ENCODE assay signal across 9 cellular contexts in genomic region chr7:20778063-20778721, GRCh38. TPM values are rescaled to one million over a fixed set of nuclear protein-coding genes. Genes with fewer than 3 reads are reported as not detected.
DNase-seq lines count a peak whose midpoint lies in the region; ATAC-seq, FAIRE-seq and TF ChIP-seq lines count a peak whose summit lies in the region.
"Had no signal": no experiment of that assay in that cellular context is flagged by ENCODE, and none has a peak within 500 bp of the region (broad histone marks: within the 10 kb centered on the region; RNA-seq: fewer than 3 reads in every experiment).

No MANE protein-coding gene starts in this region.

- peaks cover 79% of the 10 kb centered on the region for H3K27me3 Mint-ChIP-seq in Calu3 (ENCODE audit: unreplicated experiment)
- peaks cover 71% of the 10 kb centered on the region for H3K27me3 Mint-ChIP-seq in astrocyte (ENCODE audit: low read depth, unreplicated experiment)

- H3K79me2 ChIP-seq in astrocyte (ENCODE audit: insufficient read depth, low read length): no peaks in the 10 kb centered on the region

- H3K4me3 ChIP-seq in HUES48 (ENCODE audit: low read depth, low read length) (peak overlapping the region; percentile 68), astrocyte (ENCODE audit: insufficient read depth, low read depth, low read length) (peak overlapping the region; percentile 39), subcutaneous abdominal adipose tissue (ENCODE audit: low read depth in 1 of 5, low read length in 5 of 5) (peak overlapping the region in 4 of 5 donors; percentile 28 to 57 (median 46))

- no peak for FAIRE-seq in astrocyte (lab: Jason Lieb, UNC)

- H2AFZ ChIP-seq in astrocyte (ENCODE audit: low read depth, low read length): peak overlapping the region; percentile 73

- peak overlapping the region; percentile 40; the same call in 1 of the 2 replicates for H3K9ac ChIP-seq in HUES48 (ENCODE audit: low read depth, low read length)
- H3K9ac ChIP-seq in astrocyte (ENCODE audit: low read length): peak overlapping the region; percentile 39
- H3K9ac ChIP-seq in subcutaneous abdominal adipose tissue (ENCODE audit: low read length in 5 of 5): peak overlapping the region in 1 of 5 donors; percentile 45

- DNase-seq in Calu3: peak; percentile 79
- no peak for DNase-seq in astrocyte (ENCODE audit: low read depth)
- peak; percentile 88 for DNase-seq in islet precursor cell
- no peak for DNase-seq in MV-4-11 (lab: John Stamatoyannopoulos, UW)
- no peak for DNase-seq in G401 (ENCODE audit: low spot score)

- H3K9me3 Mint-ChIP-seq in Calu3 (ENCODE audit: low read depth, unreplicated experiment): no peaks in the 10 kb centered on the region
- peaks cover 3% of the 10 kb centered on the region for H3K9me3 Mint-ChIP-seq in astrocyte (ENCODE audit: unreplicated experiment)

- CTCF ChIA-PET in Calu3 (lab: Charles Lee): interaction anchor here (1.3 to 2.2 kb wide), 2 partner anchors 473 to 476 kb away, joined by 5 to 13 read pairs; no protein-coding TSS in a partner anchor

- H3K4me2 ChIP-seq in astrocyte (ENCODE audit: low read length): peak overlapping the region; percentile 84

- BruUV-seq in Calu3 (replicated peaks; lab: Mats Ljungman, UMichigan): no TSS peak

- H3K27me3 ChIP-seq in HUES48 (ENCODE audit: control insufficient read depth, insufficient read depth, low read length): peaks cover 64% of the 10 kb centered on the region
- H3K27me3 ChIP-seq in astrocyte (ENCODE audit: insufficient read depth, low read length): peaks cover 66% of the 10 kb centered on the region
- peaks cover 35 to 81% (median 63%) of the 10 kb centered on the region in 5 donors for H3K27me3 ChIP-seq in subcutaneous abdominal adipose tissue (ENCODE audit: control insufficient read depth in 5 of 5, insufficient read depth in 4 of 5, low read length in 5 of 5)

- H3K36me3 Mint-ChIP-seq in Calu3 (ENCODE audit: insufficient read depth, unreplicated experiment) (peaks cover 3% of the 10 kb centered on the region), astrocyte (ENCODE audit: low read depth, unreplicated experiment) (peaks cover 3% of the 10 kb centered on the region)

- in situ Hi-C loops in G401 (cut with HindIII; ENCODE audit: low sequenced_read_pairs): no loop called here

- H4K20me1 ChIP-seq in astrocyte (ENCODE audit: insufficient read depth, low read length): no peaks in the 10 kb centered on the region

- peak; percentile 97 for TF ChIP-seq CTCF in Calu3 (IDR thresholded peaks at IDR 0.05; ENCODE audit: unreplicated experiment)
- peak; percentile 25 for TF ChIP-seq CTCF in astrocyte (IDR thresholded peaks at IDR 0.05; ENCODE audit: insufficient read depth, low read depth, low read length)

- H3K4me3 Mint-ChIP-seq in Calu3 (ENCODE audit: low read depth, unreplicated experiment): peak overlapping the region; percentile 71
- peak overlapping the region; percentile 80 for H3K4me3 Mint-ChIP-seq in astrocyte (ENCODE audit: unreplicated experiment)

- H3K9me3 ChIP-seq in HUES48 (ENCODE audit: control insufficient read depth, insufficient read depth, low read length) (no peaks in the 10 kb centered on the region), astrocyte (ENCODE audit: insufficient read depth, low read depth, low read length) (no peaks in the 10 kb centered on the region), subcutaneous abdominal adipose tissue (ENCODE audit: control insufficient read depth in 5 of 5, low read length in 5 of 5) (peaks cover 0 to 2% (median 0%) of the 10 kb centered on the region in 5 donors)

- H3K4me1 Mint-ChIP-seq in Calu3 (ENCODE audit: low read depth, unreplicated experiment) (peaks cover 14% of the 10 kb centered on the region), astrocyte (ENCODE audit: low read depth, unreplicated experiment) (no peaks in the 10 kb centered on the region)

- H3K27ac Mint-ChIP-seq in Calu3 (ENCODE audit: unreplicated experiment) (no peak overlapping the region), astrocyte (ENCODE audit: unreplicated experiment) (no peak overlapping the region)
- H3K27ac Mint-ChIP-seq: memory B cell had no signal

- intact Hi-C loops in Calu3 (cut with micrococcal nuclease; ENCODE audit: unreplicated experiment): loop anchor here (5.0 kb wide), 2 partner anchors 54 to 1224 kb away; no protein-coding TSS in a partner anchor

- peak; percentile 61 for ATAC-seq in GM19468 (IDR thresholded peaks at IDR 0.05; ENCODE audit: extremely low read depth, unreplicated experiment)

- H3K4me1 ChIP-seq in HUES48 (ENCODE audit: control insufficient read depth, insufficient read depth, low read length) (peaks cover 69% of the 10 kb centered on the region), astrocyte (ENCODE audit: insufficient read depth, low read length) (no peaks in the 10 kb centered on the region), subcutaneous abdominal adipose tissue (ENCODE audit: control insufficient read depth in 5 of 5, insufficient read depth in 5 of 5, low read length in 5 of 5) (peaks cover 0 to 12% (median 11%) of the 10 kb centered on the region in 5 donors)

- H3K27ac ChIP-seq in HUES48 (ENCODE audit: low read depth, low read length) (peak overlapping the region; percentile 81), astrocyte (ENCODE audit: low read depth, low read length) (no peak overlapping the region), subcutaneous abdominal adipose tissue (ENCODE audit: low read depth, low read length) (no peak overlapping the region)

- no peaks in the 10 kb centered on the region for H3K36me3 ChIP-seq in HUES48 (ENCODE audit: control insufficient read depth, insufficient read depth, low read length)
- H3K36me3 ChIP-seq in astrocyte (ENCODE audit: insufficient read depth, low read length): no peaks in the 10 kb centered on the region
- no peaks in the 10 kb centered on the region for H3K36me3 ChIP-seq in subcutaneous abdominal adipose tissue (ENCODE audit: control insufficient read depth in 5 of 5, insufficient read depth in 5 of 5, low read length in 5 of 5)

RNA-seq across cellular contexts. Expression of gene SP8, which starts 8.5 kb away (rescaled TPM):
- total RNA-seq in Calu3 (2022): not detected in 2 replicates
- 0.36 and 0.70 TPM in 2 replicates for total RNA-seq in astrocyte
- total RNA-seq in G401 (2014; rRNA removed; shearing (Covaris generic)): not detected in 2 replicates

Comparison
In these comparisons a context has a peak if more than half of its experiments do, and no peak if none do; other contexts are left out.
1. DNase-seq: peak in Calu3 (single experiment) and islet precursor cell (single experiment); none in astrocyte (single experiment), MV-4-11 (single experiment) and G401 (single experiment).
2. Peak in every context shown above with its lines, with median percentiles within 50 percentile points of each other: H3K4me3 ChIP-seq.